ENCODE assay signal across 22 cellular contexts in genomic region chr1:59511476-59512465, GRCh38.
A peak's percentile ranks its signal among the peaks of the same experiment; 100 is the strongest.
DNase-seq lines count a peak whose midpoint lies in the region; ATAC-seq and TF ChIP-seq lines count a peak whose summit lies in the region.
"Had no signal": no experiment of that assay in that cellular context is flagged by ENCODE, and none has a peak within 500 bp of the region (broad histone marks: within the 10 kb centered on the region; RNA-seq: fewer than 3 reads in every experiment).

No MANE protein-coding gene starts in this region.

- H3K4me1 Mint-ChIP-seq in activated T-helper 2 cell treated with anti-CD3 and anti-CD28 coated beads, Interferon-gamma antibody, Interleukin-2, Interleukin-4, amounts not matched to agents 10 μg/mL and 5 μg/mL and 100 μg/mL, durations not matched to agents 14 hours and 24 hours and 36 hours (ENCODE audit: low read depth) = no peaks in the 10 kb centered on the region
- H3K4me1 Mint-ChIP-seq: stimulated activated naive CD8-positive, alpha-beta T cell treated with anti-CD3 and anti-CD28 coated beads, Interleukin-15, amount 100 ng/mL, for 72 hours had no signal

- no peak overlapping the region for H3K9ac ChIP-seq in adipocyte (ENCODE audit: low read length)
- H3K9ac ChIP-seq: BLaER1 had no signal

- no peak overlapping the region for H3K27ac Mint-ChIP-seq in activated T-helper 2 cell treated with anti-CD3 and anti-CD28 coated beads, Interferon-gamma antibody, Interleukin-2, Interleukin-4, amounts not matched to agents 10 μg/mL and 5 μg/mL and 100 μg/mL, durations not matched to agents 14 hours and 24 hours and 36 hours
- H3K27ac Mint-ChIP-seq: activated naive CD4-positive, alpha-beta T cell treated with anti-CD3 and anti-CD28 coated beads, Interleukin-2, amount 50 U/mL, for 72 hours; stimulated activated naive CD8-positive, alpha-beta T cell treated with anti-CD3 and anti-CD28 coated beads, Interleukin-15, amount 100 ng/mL, for 72 hours had no signal

- H3K4me1 ChIP-seq in adipocyte (ENCODE audit: control insufficient read depth, insufficient read depth, low read length) = peaks cover 22% of the 10 kb centered on the region
- H3K4me1 ChIP-seq: BLaER1, lower lobe of right lung, prostate gland had no signal

- no peaks in the 10 kb centered on the region for H3K9me3 Mint-ChIP-seq in activated T-helper 2 cell treated with anti-CD3 and anti-CD28 coated beads, Interferon-gamma antibody, Interleukin-2, Interleukin-4, amounts not matched to agents 10 μg/mL and 5 μg/mL and 100 μg/mL, durations not matched to agents 14 hours and 24 hours and 36 hours
- H3K9me3 Mint-ChIP-seq: activated naive CD4-positive, alpha-beta T cell treated with anti-CD3 and anti-CD28 coated beads, Interleukin-2, amount 50 U/mL, for 72 hours; stimulated activated naive CD8-positive, alpha-beta T cell treated with anti-CD3 and anti-CD28 coated beads, Interleukin-15, amount 100 ng/mL, for 72 hours had no signal

- H3K4me3 ChIP-seq in adipocyte (ENCODE audit: low read length) = no peak overlapping the region
- no peak overlapping the region for H3K4me3 ChIP-seq in fibroblast of villous mesenchyme (ENCODE audit: low read depth, low read length)
- H3K4me3 ChIP-seq: BLaER1, coronary artery, lower lobe of right lung, mucosa of descending colon, Peyer's patch, prostate gland had no signal

- ATAC-seq in GM18907 (IDR thresholded peaks at IDR 0.05; ENCODE audit: unreplicated experiment) (no peak), HG02840 (IDR thresholded peaks at IDR 0.05; ENCODE audit: low FRiP score, unreplicated experiment) (no peak)
- ATAC-seq: activated naive CD4-positive, alpha-beta T cell treated with anti-CD3 and anti-CD28 coated beads, Interleukin-2, amount 50 U/mL, for 72 hours; lower lobe of right lung; stimulated activated naive CD8-positive, alpha-beta T cell treated with anti-CD3 and anti-CD28 coated beads, Interleukin-15, amount 100 ng/mL, for 72 hours had no signal

- H3K27me3 Mint-ChIP-seq in activated T-helper 2 cell treated with anti-CD3 and anti-CD28 coated beads, Interferon-gamma antibody, Interleukin-2, Interleukin-4, amounts not matched to agents 10 μg/mL and 5 μg/mL and 100 μg/mL, durations not matched to agents 14 hours and 24 hours and 36 hours (ENCODE audit: low read depth) = no peaks in the 10 kb centered on the region
- H3K27me3 Mint-ChIP-seq: stimulated activated naive CD8-positive, alpha-beta T cell treated with anti-CD3 and anti-CD28 coated beads, Interleukin-15, amount 100 ng/mL, for 72 hours had no signal

- DNase-seq in EH (ENCODE audit: low read depth) (peak; percentile 19), adipocyte (ENCODE audit: low read depth) (peak; percentile 82), fibroblast of villous mesenchyme (ENCODE audit: low read depth) (peak; percentile 80), renal cortical epithelial cell (ENCODE audit: low read depth) (peak; percentile 19), SIG-M5 (lab: John Stamatoyannopoulos, UW) (no peak)
- DNase-seq in activated T-helper 2 cell treated with anti-CD3 and anti-CD28 coated beads, Interferon-gamma antibody, Interleukin-2, Interleukin-4, amounts not matched to agents 10 μg/mL and 5 μg/mL and 100 μg/mL, durations not matched to agents 14 hours and 24 hours and 36 hours (ENCODE audit: low spot score) = no peak
- DNase-seq: activated CD4-positive, alpha-beta T cell treated with anti-CD3 and anti-CD28 coated beads for 48 hours; GOT3; lower lobe of right lung; mucosa of descending colon; NCI-H524; NK-92 treated with Interleukin-12 subunit alpha and Interleukin-12 subunit beta, amount 100 ng/mL, for 24 hours; Peyer's patch; stimulated activated CD4-positive, alpha-beta T cell treated with anti-CD3 and anti-CD28 coated beads, Interleukin-4, amount 100 ng/mL, for 24 hours; stimulated activated naive CD8-positive, alpha-beta T cell treated with anti-CD3 and anti-CD28 coated beads, Interleukin-15, amount 100 ng/mL, for 72 hours; trophoblast cell had no signal

- no peaks in the 10 kb centered on the region for H3K36me3 Mint-ChIP-seq in activated T-helper 2 cell treated with anti-CD3 and anti-CD28 coated beads, Interferon-gamma antibody, Interleukin-2, Interleukin-4, amounts not matched to agents 10 μg/mL and 5 μg/mL and 100 μg/mL, durations not matched to agents 14 hours and 24 hours and 36 hours (ENCODE audit: low read depth)
- H3K36me3 Mint-ChIP-seq: activated naive CD4-positive, alpha-beta T cell treated with anti-CD3 and anti-CD28 coated beads, Interleukin-2, amount 50 U/mL, for 72 hours had no signal

- no peaks in the 10 kb centered on the region for H3K27me3 ChIP-seq in adipocyte (replicated peaks; ENCODE audit: control insufficient read depth, insufficient read depth, low read length)
- H3K27me3 ChIP-seq: BLaER1, Peyer's patch had no signal

- intact Hi-C loops in activated T-helper 2 cell treated with anti-CD3 and anti-CD28 coated beads, Interferon-gamma antibody, Interleukin-2, Interleukin-4, amounts not matched to agents 10 μg/mL and 5 μg/mL and 100 μg/mL, durations not matched to agents 14 hours and 24 hours and 36 hours (cut with micrococcal nuclease) = no loop called here

- no peaks in the 10 kb centered on the region for H3K9me3 ChIP-seq in adipocyte (ENCODE audit: control insufficient read depth, low read length)
- H3K9me3 ChIP-seq: BLaER1, lower lobe of right lung, mucosa of descending colon, Peyer's patch, prostate gland had no signal

- H3K4me3 Mint-ChIP-seq in activated T-helper 2 cell treated with anti-CD3 and anti-CD28 coated beads, Interferon-gamma antibody, Interleukin-2, Interleukin-4, amounts not matched to agents 10 μg/mL and 5 μg/mL and 100 μg/mL, durations not matched to agents 14 hours and 24 hours and 36 hours (ENCODE audit: low read depth) = no peak overlapping the region
- H3K4me3 Mint-ChIP-seq: stimulated activated naive CD8-positive, alpha-beta T cell treated with anti-CD3 and anti-CD28 coated beads, Interleukin-15, amount 100 ng/mL, for 72 hours had no signal

- no peaks in the 10 kb centered on the region for H3K36me3 ChIP-seq in adipocyte (ENCODE audit: control insufficient read depth, insufficient read depth, low read length, severe bottlenecking)
- H3K36me3 ChIP-seq: BLaER1, lower lobe of right lung, Peyer's patch, prostate gland had no signal

- no peak for TF ChIP-seq CTCF in fibroblast of villous mesenchyme (IDR thresholded peaks at IDR 0.05; ENCODE audit: insufficient read depth, low read depth, low read length)

Comparison
In these comparisons a context has a peak if more than half of its experiments do, and no peak if none do; other contexts are left out.
1. DNase-seq: peak in EH (single experiment), adipocyte (single experiment), fibroblast of villous mesenchyme (single experiment) and renal cortical epithelial cell (single experiment); none in activated T-helper 2 cell treated with anti-CD3 and anti-CD28 coated beads, Interferon-gamma antibody, Interleukin-2, Interleukin-4, amounts not matched to agents 10 μg/mL and 5 μg/mL and 100 μg/mL, durations not matched to agents 14 hours and 24 hours and 36 hours (single experiment) and SIG-M5 (single experiment).